10 cellular contexts compared by ENCODE assay signal in genomic region chr16:89431158-89431584, GRCh38. TPM values are rescaled to one million over a fixed set of nuclear protein-coding genes. Genes with fewer than 3 reads are reported as not detected.
DNase-seq lines count a peak whose midpoint lies in the region; ATAC-seq lines count a peak whose summit lies in the region.
"Had no signal": no experiment of that assay in that cellular context is flagged by ENCODE, and none has a peak within 500 bp of the region (broad histone marks: within the 10 kb centered on the region; RNA-seq: fewer than 3 reads in every experiment).

No MANE protein-coding gene starts in this region.

- in situ Hi-C loops in GM23248 (cut with MboI) = no loop called here

- H3K36me3 ChIP-seq in GM23248 (ENCODE audit: low read depth) (no peaks in the 10 kb centered on the region), duodenal mucosa (ENCODE audit: control insufficient read depth in 1 of 2, insufficient read depth in 2 of 2, low read length in 2 of 2) (peaks cover 0 to 5% of the 10 kb centered on the region in 2 donors)

- H3K4me3 Mint-ChIP-seq in memory B cell = no peak overlapping the region
- H3K4me3 Mint-ChIP-seq in activated T-cell treated with anti-CD3 and anti-CD28 coated beads, Interleukin-2, amount 50 U/mL, for 24 hours = no peak overlapping the region

- no peaks in the 10 kb centered on the region for H3K27me3 Mint-ChIP-seq in memory B cell
- H3K27me3 Mint-ChIP-seq in activated T-cell treated with anti-CD3 and anti-CD28 coated beads, Interleukin-2, amount 50 U/mL, for 24 hours = no peaks in the 10 kb centered on the region

- H3K9me3 Mint-ChIP-seq in memory B cell = no peaks in the 10 kb centered on the region
- peaks cover 2% of the 10 kb centered on the region for H3K9me3 Mint-ChIP-seq in activated T-cell treated with anti-CD3 and anti-CD28 coated beads, Interleukin-2, amount 50 U/mL, for 24 hours

- H2AFZ ChIP-seq in GM23248 = no peak overlapping the region

- peak overlapping the region; percentile 45 for H3K4me2 ChIP-seq in GM23248 (ENCODE audit: unreplicated experiment)

- H3K27ac ChIP-seq in GM23248 = peak overlapping the region; percentile 85
- no peak overlapping the region for H3K27ac ChIP-seq in duodenal mucosa (ENCODE audit: low read depth, low read length)

- peaks cover 22% of the 10 kb centered on the region for H3F3A ChIP-seq in GM23248 (ENCODE audit: insufficient read depth)

- H4K20me1 ChIP-seq in GM23248 (ENCODE audit: insufficient read depth) = peaks cover 70% of the 10 kb centered on the region

- peak; percentile 94 for DNase-seq in AG08395 (ENCODE audit: low spot score)
- DNase-seq in GM23248 = peak; percentile 95
- DNase-seq in memory B cell (ENCODE audit: low spot score in 2 of 2) = no peak
- no peak for DNase-seq in cortex of kidney (lab: John Stamatoyannopoulos, UW)
- no peak for DNase-seq in activated T-cell treated with anti-CD3 and anti-CD28 coated beads, Interleukin-2, amount 50 U/mL, for 24 hours
- DNase-seq: MM.1S, spleen had no signal

- peaks cover 95% of the 10 kb centered on the region for H3K79me2 ChIP-seq in GM23248 (ENCODE audit: insufficient read depth)

- 8 to 9% methylated on average over 12 of the region's 12 CpGs for WGBS in GM23248 (ENCODE audit: low coverage in 1 of 2, low lambda C conversion rate in 2 of 2, missing lambda C conversion rate in 2 of 2), 2 experiments

- ATAC-seq in memory B cell (ENCODE audit: low read depth) (peak; percentile 31), HG03196 (IDR thresholded peaks at IDR 0.05; ENCODE audit: unreplicated experiment) (no peak), GM18909 (IDR thresholded peaks at IDR 0.05; ENCODE audit: poor library complexity, unreplicated experiment) (no peak)

- H3K36me3 Mint-ChIP-seq in memory B cell = peaks cover 13% of the 10 kb centered on the region
- peaks cover 33% of the 10 kb centered on the region for H3K36me3 Mint-ChIP-seq in activated T-cell treated with anti-CD3 and anti-CD28 coated beads, Interleukin-2, amount 50 U/mL, for 24 hours (ENCODE audit: low read depth)

- no peaks in the 10 kb centered on the region for H3K9me2 ChIP-seq in GM23248 (ENCODE audit: insufficient read depth)

- H3K27me3 ChIP-seq in GM23248 (replicated peaks; ENCODE audit: insufficient read depth) (no peaks in the 10 kb centered on the region), duodenal mucosa (ENCODE audit: control insufficient read depth in 1 of 2, insufficient read depth in 2 of 2, low read length in 2 of 2) (no peaks in the 10 kb centered on the region)
- H3K27me3 ChIP-seq: spleen had no signal

- H3K27ac Mint-ChIP-seq in memory B cell = no peak overlapping the region
- no peak overlapping the region for H3K27ac Mint-ChIP-seq in activated T-cell treated with anti-CD3 and anti-CD28 coated beads, Interleukin-2, amount 50 U/mL, for 24 hours

- H3K4me3 ChIP-seq in GM23248 (peak overlapping the region; percentile 26), duodenal mucosa (ENCODE audit: low read depth in 1 of 2, low read length in 2 of 2) (peak overlapping the region; percentile 52 to 58)
- H3K4me3 ChIP-seq: spleen had no signal

- peaks cover 28% of the 10 kb centered on the region for H3K4me1 Mint-ChIP-seq in memory B cell
- H3K4me1 Mint-ChIP-seq in activated T-cell treated with anti-CD3 and anti-CD28 coated beads, Interleukin-2, amount 50 U/mL, for 24 hours (ENCODE audit: low read depth) = peaks cover 44% of the 10 kb centered on the region

- peak overlapping the region; percentile 66 for H3K9ac ChIP-seq in GM23248
- H3K9ac ChIP-seq in duodenal mucosa (ENCODE audit: low read depth in 1 of 2, low read length in 2 of 2) = peak overlapping the region in 1 of 2 donors; percentile 60

- H3K9me3 ChIP-seq in GM23248 (ENCODE audit: low read depth) = no peaks in the 10 kb centered on the region
- H3K9me3 ChIP-seq in duodenal mucosa (ENCODE audit: control insufficient read depth in 1 of 2, low read length in 2 of 2) = no peaks in the 10 kb centered on the region
- H3K9me3 ChIP-seq: spleen had no signal

- H3K4me1 ChIP-seq in GM23248 (ENCODE audit: insufficient read depth) (peaks cover 16% of the 10 kb centered on the region), duodenal mucosa (ENCODE audit: control insufficient read depth in 1 of 2, insufficient read depth in 2 of 2, low read length in 2 of 2) (peaks cover 44 to 49% of the 10 kb centered on the region in 2 donors)

RNA-seq across cellular contexts. Expression of gene ANKRD11, which starts 59.2 kb away (rescaled TPM):
- total RNA-seq in GM23248 (2014; rRNA removed; shearing (Covaris generic)) = 83.8 and 84.7 TPM in 2 replicates
- polyA plus RNA-seq in GM23248 (2016; fragmentation: Nextera tagmentation; extraction: Ambion mirVana) = 34.7 and 39.3 TPM in 2 replicates

Comparison
In these comparisons a context has a peak if more than half of its experiments do, and no peak if none do; other contexts are left out.
1. DNase-seq: peak in AG08395 (single experiment) and GM23248 (single experiment); none in memory B cell (0 of 2), cortex of kidney (single experiment) and activated T-cell treated with anti-CD3 and anti-CD28 coated beads, Interleukin-2, amount 50 U/mL, for 24 hours (single experiment).